ENCODE assay signal across 22 cellular contexts in the genomic region with DNA sequence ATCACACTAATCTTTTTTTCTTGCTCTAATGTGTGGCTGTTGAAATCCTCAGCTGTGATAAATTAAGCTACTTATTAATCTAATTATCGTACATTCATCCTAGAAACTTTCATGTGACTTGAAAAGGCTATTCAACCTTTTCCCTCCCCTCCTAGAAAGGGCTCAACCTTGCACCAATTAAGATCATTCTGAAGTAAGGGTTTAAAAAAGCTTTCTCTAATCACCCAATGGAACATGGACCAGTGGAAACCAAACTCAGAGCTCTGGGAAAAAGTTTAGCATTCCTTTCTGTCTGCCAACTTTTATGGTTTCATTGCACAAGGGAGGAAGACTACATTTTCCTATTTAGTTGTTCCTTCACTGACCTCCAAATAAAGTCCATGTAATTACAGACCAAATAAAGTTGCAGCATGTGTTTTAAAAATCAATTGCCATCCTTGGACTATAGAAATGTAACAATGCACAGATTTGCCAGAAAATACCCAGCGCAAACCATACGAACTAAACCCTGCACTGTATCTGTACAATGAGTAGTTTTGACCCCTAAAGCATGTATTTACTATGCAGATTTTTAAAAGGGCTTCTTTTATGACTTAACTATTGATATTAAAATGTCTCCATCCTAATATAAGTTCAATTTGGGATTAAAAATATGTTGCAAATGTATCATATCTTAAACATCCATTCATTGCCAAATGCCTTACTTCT.
"Had no signal": no experiment of that assay in that cellular context is flagged by ENCODE, and none has a peak within 500 bp of the region (broad histone marks: within the 10 kb centered on the region; RNA-seq: fewer than 3 reads in every experiment).

No MANE protein-coding gene starts in this region.

- ATAC-seq: gastrocnemius medialis; left lung; lower lobe of right lung; natural killer cell; pancreas; right lobe of liver; stimulated activated memory B cell treated with anti-CD40 and anti-IgM and Interleukin-4, amounts not matched to agents 10 μg/mL and 1 μg/mL and 100 μg/mL, for 72 hours had no signal

- H3K27ac Mint-ChIP-seq: memory B cell; mesothelial cell of epicardium; natural killer cell; progenitor cell of endocrine pancreas; stimulated activated memory B cell treated with anti-CD40 and anti-IgM and Interleukin-4, amounts not matched to agents 10 μg/mL and 1 μg/mL and 100 μg/mL, for 72 hours; stimulated activated naive CD8-positive, alpha-beta T cell treated with anti-CD3 and anti-CD28 coated beads, Interleukin-15, Interleukin-2, amounts not matched to agents 100 ng/mL and 50 ng/mL, for 24 hours had no signal

- DNase-seq: cortex of kidney; dorsolateral prefrontal cortex; effector CD8-positive, alpha-beta T cell; gastrocnemius medialis; islet precursor cell; left lung; lower lobe of right lung; natural killer cell; occipital lobe; pancreas; right lobe of liver; stimulated activated CD4-positive, alpha-beta T cell treated with anti-CD3 and anti-CD28 coated beads, Interleukin-1b, Interleukin-23, amount 100 ng/mL, for 48 hours; stimulated activated CD4-positive, alpha-beta T cell treated with anti-CD3 and anti-CD28 coated beads, Interleukin-4, amount 100 ng/mL, for 24 hours; tibial artery; upper lobe of left lung had no signal

- H3K27me3 Mint-ChIP-seq: stimulated activated memory B cell treated with anti-CD40 and anti-IgM and Interleukin-4, amounts not matched to agents 10 μg/mL and 1 μg/mL and 100 μg/mL, for 72 hours had no signal

- H3K27ac ChIP-seq: dorsolateral prefrontal cortex, esophagus muscularis mucosa, gastrocnemius medialis, left lung, lower lobe of right lung, pancreas, right lobe of liver, tibial artery, upper lobe of left lung, vagina had no signal

- H3K4me1 Mint-ChIP-seq: memory B cell; natural killer cell; stimulated activated memory B cell treated with anti-CD40 and anti-IgM and Interleukin-4, amounts not matched to agents 10 μg/mL and 1 μg/mL and 100 μg/mL, for 72 hours had no signal

- H3K4me1 ChIP-seq: gastrocnemius medialis, left lung, lower lobe of right lung, pancreas, right lobe of liver, tibial artery, upper lobe of left lung, vagina had no signal

- H3K36me3 ChIP-seq: esophagus muscularis mucosa, gastrocnemius medialis, left lung, lower lobe of right lung, pancreas, right lobe of liver, tibial artery, upper lobe of left lung, vagina had no signal

- H3K36me3 Mint-ChIP-seq: memory B cell; mesothelial cell of epicardium; natural killer cell; stimulated activated memory B cell treated with anti-CD40 and anti-IgM and Interleukin-4, amounts not matched to agents 10 μg/mL and 1 μg/mL and 100 μg/mL, for 72 hours had no signal

- H3K4me3 ChIP-seq: dorsolateral prefrontal cortex, esophagus muscularis mucosa, gastrocnemius medialis, left lung, lower lobe of right lung, pancreas, right lobe of liver, tibial artery, upper lobe of left lung, vagina had no signal

- H3K4me3 Mint-ChIP-seq: memory B cell; mesothelial cell of epicardium; natural killer cell; stimulated activated memory B cell treated with anti-CD40 and anti-IgM and Interleukin-4, amounts not matched to agents 10 μg/mL and 1 μg/mL and 100 μg/mL, for 72 hours; stimulated activated naive CD8-positive, alpha-beta T cell treated with anti-CD3 and anti-CD28 coated beads, Interleukin-15, Interleukin-2, amounts not matched to agents 100 ng/mL and 50 ng/mL, for 24 hours had no signal

- H3K9me3 ChIP-seq: esophagus muscularis mucosa, gastrocnemius medialis, left lung, lower lobe of right lung, pancreas, right lobe of liver, tibial artery, upper lobe of left lung, vagina had no signal

- H3K9me3 Mint-ChIP-seq: memory B cell; mesothelial cell of epicardium; stimulated activated memory B cell treated with anti-CD40 and anti-IgM and Interleukin-4, amounts not matched to agents 10 μg/mL and 1 μg/mL and 100 μg/mL, for 72 hours; stimulated activated naive CD8-positive, alpha-beta T cell treated with anti-CD3 and anti-CD28 coated beads, Interleukin-15, Interleukin-2, amounts not matched to agents 100 ng/mL and 50 ng/mL, for 24 hours had no signal

- H3K27me3 ChIP-seq: esophagus muscularis mucosa, gastrocnemius medialis, left lung, right lobe of liver, tibial artery, upper lobe of left lung, vagina had no signal
